In genomic region chr2:111884592-111884964, GRCh38 we compare ENCODE assay signal across 8 cellular contexts. TPM values are rescaled to one million over a fixed set of nuclear protein-coding genes. Genes with fewer than 3 reads are reported as not detected.
DNase-seq lines count a peak whose midpoint lies in the region; ATAC-seq and TF ChIP-seq lines count a peak whose summit lies in the region.

No MANE protein-coding gene starts in this region.

- H3K9me3 ChIP-seq in heart right ventricle, result no peaks in the 10 kb centered on the region
- no peaks in the 10 kb centered on the region for H3K9me3 ChIP-seq in skeletal muscle tissue (ENCODE audit: control insufficient read depth in 3 of 3, low read length in 3 of 3)

- ATAC-seq in Right ventricle myocardium inferior, result peak; percentile 10
- peak in 6 of 8 donors; percentile 6 to 39 (median 26) for ATAC-seq in heart right ventricle
- ATAC-seq in GM19351 (IDR thresholded peaks at IDR 0.05; ENCODE audit: unreplicated experiment), result no peak
- no peak for ATAC-seq in HG03108 (IDR thresholded peaks at IDR 0.05; ENCODE audit: unreplicated experiment)

- H3K4me3 ChIP-seq in heart right ventricle (peak overlapping the region; percentile 81 to 100 (median 96)), skeletal muscle tissue (ENCODE audit: low read length in 3 of 3) (peak overlapping the region; percentile 93 to 100 (median 97))

- H3K27me3 ChIP-seq in heart right ventricle (no peaks in the 10 kb centered on the region), skeletal muscle tissue (ENCODE audit: control insufficient read depth in 3 of 3, insufficient read depth in 3 of 3, low read length in 3 of 3) (no peaks in the 10 kb centered on the region)

- intact Hi-C loops in Right ventricle myocardium inferior (cut with DNase I) (loop anchor here (1.0 kb wide), 1 partner anchor 163 kb away; no protein-coding TSS in a partner anchor), cardiac septum (cut with DNase I) (no loop called here), heart right ventricle (cut with DNase I) (no loop called here)

- H3K27ac ChIP-seq in VCaP (peak overlapping the region; percentile 89), heart right ventricle (peak overlapping the region in 9 of 10 donors; percentile 58 to 91 (median 79)), skeletal muscle tissue (ENCODE audit: low read depth, low read length) (peak overlapping the region; percentile 69)

- WGBS in heart right ventricle, 2 donors, result 17 to 20% methylated on average over 11 of the region's 11 CpGs

- H3K4me1 ChIP-seq in heart right ventricle (peaks cover 0 to 21% (median 13%) of the 10 kb centered on the region in 9 donors), skeletal muscle tissue (ENCODE audit: control insufficient read depth in 3 of 3, insufficient read depth in 3 of 3, low read length in 3 of 3) (peaks cover 6 to 9% (median 6%) of the 10 kb centered on the region in 3 donors)

- TF ChIP-seq CTCF in VCaP (conservative IDR thresholded peaks at IDR 0.05) (no peak), heart right ventricle (IDR thresholded peaks at IDR 0.05) (peak in 1 of 9 donors; percentile 1)

- H3K36me3 ChIP-seq in heart right ventricle (peaks cover 0 to 13% (median 4%) of the 10 kb centered on the region in 9 donors), skeletal muscle tissue (ENCODE audit: control insufficient read depth in 3 of 3, insufficient read depth in 3 of 3, low read length in 3 of 3) (peaks cover 0 to 2% (median 0%) of the 10 kb centered on the region in 3 donors)

- DNase-seq in Right ventricle myocardium inferior (ENCODE audit: missing footprints), result no peak
- DNase-seq in cardiac septum (ENCODE audit: low spot score), result no peak
- DNase-seq in heart right ventricle, result no peak
- DNase-seq in NOMO-1 treated with DMSO at 0.1 percent for 48 hours (lab: John Stamatoyannopoulos, UW; ENCODE audit: unreplicated experiment), result no peak

- peak overlapping the region; percentile 84 to 98 (median 94) for H3K9ac ChIP-seq in skeletal muscle tissue (ENCODE audit: low read depth in 1 of 3, low read length in 3 of 3)

RNA-seq across cellular contexts. Expression of gene ANAPC1, which starts 0.6 kb away (rescaled TPM):
- total RNA-seq in Right ventricle myocardium inferior (18.6 TPM), cardiac septum (21.1 TPM), heart right ventricle (10 to 100 TPM; 12.0 to 23.2 (median 19.4) TPM), skeletal muscle tissue (38.6 TPM)
- polyA plus RNA-seq in heart right ventricle, result 1 to 10 TPM; 3.9 to 4.4 TPM

RNA-seq across cellular contexts. Expression of gene MERTK, which starts 13.8 kb away (rescaled TPM):
- total RNA-seq in Right ventricle myocardium inferior (6.6 TPM), cardiac septum (5.8 TPM), heart right ventricle (1 to 10 TPM; 2.3 to 8.9 (median 3.9) TPM), skeletal muscle tissue (4.2 TPM)
- polyA plus RNA-seq in heart right ventricle, result 1 to 10 TPM; 3.0 to 4.5 TPM

Comparison
In these comparisons a context has a peak if more than half of its experiments do, and no peak if none do; other contexts are left out.
1. ATAC-seq: peak in Right ventricle myocardium inferior (single experiment) and heart right ventricle (6 of 8); none in GM19351 (single experiment) and HG03108 (single experiment).
2. Peak in every context shown above with its lines, with median percentiles within 50 percentile points of each other: H3K27ac ChIP-seq.